ENCODE assay signal across 9 cellular contexts in genomic region chr3:188578579-188579363, GRCh38.
DNase-seq lines count a peak whose midpoint lies in the region; ATAC-seq, FAIRE-seq and TF ChIP-seq lines count a peak whose summit lies in the region.
"Had no signal": no experiment of that assay in that cellular context is flagged by ENCODE, and none has a peak within 500 bp of the region (broad histone marks: within the 10 kb centered on the region; RNA-seq: fewer than 3 reads in every experiment).

No MANE protein-coding gene starts in this region.

- peak overlapping the region; percentile 36 for H3K9ac ChIP-seq in SK-N-MC (ENCODE audit: insufficient read length)
- H3K9ac ChIP-seq in skeletal muscle satellite cell (ENCODE audit: low read depth, low read length), result peak overlapping the region; percentile 28

- no peak for ATAC-seq in GM21447 (IDR thresholded peaks at IDR 0.05; ENCODE audit: unreplicated experiment)

- TF ChIP-seq POLR2A in H54 (IDR thresholded peaks at IDR 0.05; ENCODE audit: low read depth, low read length), result no peak

- H3K4me2 ChIP-seq in skeletal muscle satellite cell (ENCODE audit: low read length), result peak overlapping the region; percentile 27

- DNase-seq in H54 (ENCODE audit: insufficient read length, low spot score) (no peak), SK-N-MC (ENCODE audit: low read depth, low spot score) (no peak), germinal center (ENCODE audit: low spot score) (peak; percentile 8), cerebellar nuclear complex (lab: John Stamatoyannopoulos, UW) (no peak), NCI-H69 (lab: John Stamatoyannopoulos, UW) (no peak), UCSD-AML1 (lab: John Stamatoyannopoulos, UW; ENCODE audit: unreplicated experiment) (no peak)
- DNase-seq: activated CD4-positive, alpha-beta T cell treated with anti-CD3 and anti-CD28 coated beads for 1 hour had no signal

- FAIRE-seq in H54 (lab: Jason Lieb, UNC), result peak; percentile 57

- no peaks in the 10 kb centered on the region for H3K9me3 ChIP-seq in SK-N-MC (ENCODE audit: low read depth, low read length)
- H3K9me3 ChIP-seq in skeletal muscle satellite cell (replicated peaks; ENCODE audit: low read length), result no peaks in the 10 kb centered on the region

- H3K4me1 ChIP-seq in skeletal muscle satellite cell (ENCODE audit: control insufficient read depth, insufficient read depth, low read length), result peaks cover 27% of the 10 kb centered on the region

- H3K27me3 ChIP-seq in skeletal muscle satellite cell (ENCODE audit: control insufficient read depth, insufficient read depth, low read length), result no peaks in the 10 kb centered on the region

- H3K27ac ChIP-seq in SK-N-MC, result peak overlapping the region; percentile 96

- H3K36me3 ChIP-seq in SK-N-MC (ENCODE audit: insufficient read depth, low read length), result no peaks in the 10 kb centered on the region
- H3K36me3 ChIP-seq in skeletal muscle satellite cell (ENCODE audit: insufficient read depth, low read length), result no peaks in the 10 kb centered on the region

- H3K4me3 ChIP-seq in SK-N-MC (no peak overlapping the region), skeletal muscle satellite cell (ENCODE audit: low read length) (no peak overlapping the region)
